In the genomic region with DNA sequence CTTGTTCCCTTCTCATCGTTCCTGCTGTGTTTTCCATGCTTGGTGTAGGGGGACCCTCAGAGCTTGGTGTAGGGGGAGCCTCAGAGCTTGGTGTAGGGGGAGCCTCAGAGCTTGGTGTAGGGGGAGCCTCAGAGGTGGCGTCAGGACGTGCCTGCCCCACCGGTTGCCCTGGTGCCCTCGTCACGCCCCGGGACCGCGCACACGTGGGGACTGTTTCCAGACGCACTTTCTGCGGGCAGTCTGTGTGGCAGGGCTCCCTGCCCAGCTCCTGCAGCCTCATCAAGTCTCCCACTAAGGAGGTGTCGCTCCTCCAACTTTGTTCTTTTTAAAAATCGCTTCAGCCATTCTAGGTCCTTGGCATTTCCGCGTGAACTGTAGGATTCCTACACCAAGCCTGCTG, we compare ENCODE assay signal across 1 cellular context.
TF ChIP-seq lines count a peak whose summit lies in the region.

No MANE protein-coding gene starts in this region.

TF ChIP-seq in IMR-90, 13 proteins besides CTCF, POLR2A, EP300 and RAD21:
- TF ChIP-seq ELK1 (IDR thresholded peaks at IDR 0.05; ENCODE audit: borderline replicate concordance, low read depth, low read length) (no peak), BHLHE40 (IDR thresholded peaks at IDR 0.05; ENCODE audit: low read depth, low read length) (no peak), MXI1 (IDR thresholded peaks at IDR 0.05; ENCODE audit: borderline replicate concordance, low read depth, low read length) (no peak), FOS (IDR thresholded peaks at IDR 0.05; ENCODE audit: low read depth, low read length) (no peak), SMC3 (IDR thresholded peaks at IDR 0.05; ENCODE audit: low read depth, low read length) (no peak), CEBPB (IDR thresholded peaks at IDR 0.05; ENCODE audit: low read depth, low read length) (no peak), RCOR1 (IDR thresholded peaks at IDR 0.05; ENCODE audit: insufficient replicate concordance, low read length) (no peak), NFE2L2 (IDR thresholded peaks at IDR 0.05; ENCODE audit: low read depth, low read length) (no peak), CHD1 (IDR thresholded peaks at IDR 0.05; ENCODE audit: low read depth, low read length) (no peak), RFX5 (IDR thresholded peaks at IDR 0.05; ENCODE audit: low read depth, low read length) (no peak), MAFK (IDR thresholded peaks at IDR 0.05; ENCODE audit: low read depth, low read length) (no peak)
- TF ChIP-seq, protein P1, sequence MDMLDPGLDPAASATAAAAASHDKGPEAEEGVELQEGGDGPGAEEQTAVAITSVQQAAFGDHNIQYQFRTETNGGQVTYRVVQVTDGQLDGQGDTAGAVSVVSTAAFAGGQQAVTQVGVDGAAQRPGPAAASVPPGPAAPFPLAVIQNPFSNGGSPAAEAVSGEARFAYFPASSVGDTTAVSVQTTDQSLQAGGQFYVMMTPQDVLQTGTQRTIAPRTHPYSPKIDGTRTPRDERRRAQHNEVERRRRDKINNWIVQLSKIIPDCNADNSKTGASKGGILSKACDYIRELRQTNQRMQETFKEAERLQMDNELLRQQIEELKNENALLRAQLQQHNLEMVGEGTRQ (IDR thresholded peaks at IDR 0.05; ENCODE audit: low read depth, low read length), result no peak
